8 cellular contexts compared by ENCODE assay signal in genomic region chr19:4694211-4694987, GRCh38. TPM values are rescaled to one million over a fixed set of nuclear protein-coding genes. Genes with fewer than 3 reads are reported as not detected.
DNase-seq lines count a peak whose midpoint lies in the region; ATAC-seq, FAIRE-seq and TF ChIP-seq lines count a peak whose summit lies in the region.

No MANE protein-coding gene starts in this region.

- DNase-seq in A673 (ENCODE audit: low spot score) (peak; percentile 88), bronchial epithelial cell (ENCODE audit: low read depth) (peak; percentile 99), left lobe of liver (ENCODE audit: low spot score) (peak; percentile 97), KBM-7 (no peak), KG1 (lab: John Stamatoyannopoulos, UW) (no peak)
- no peak for DNase-seq in CD4-positive, alpha-beta T cell

- TF ChIP-seq CTCF in A673 (conservative IDR thresholded peaks at IDR 0.05; ENCODE audit: low read depth, low read length): no peak
- TF ChIP-seq CTCF in KMS-11 (conservative IDR thresholded peaks at IDR 0.05; ENCODE audit: low read depth, low read length): no peak
- TF ChIP-seq CTCF in bronchial epithelial cell (IDR thresholded peaks at IDR 0.05; ENCODE audit: insufficient read depth, low read length, severe bottlenecking): no peak
- TF ChIP-seq CTCF in CD4-positive, alpha-beta T cell (IDR thresholded peaks at IDR 0.05): no peak

- intact Hi-C loops in A673 (cut with micrococcal nuclease; ENCODE audit: unreplicated experiment): no loop called here
- intact Hi-C loops in CD4-positive, alpha-beta T cell (cut with DNase I, micrococcal nuclease): no loop called here

- H3K79me2 ChIP-seq in KMS-11 (ENCODE audit: insufficient read depth, low read depth): no peaks in the 10 kb centered on the region

- FAIRE-seq in bronchial epithelial cell (lab: Jason Lieb, UNC): peak; percentile 100

- no peak overlapping the region for H3K4me3 ChIP-seq in A673 (ENCODE audit: low read depth, low read length, poor library complexity, severe bottlenecking)
- no peak overlapping the region for H3K4me3 ChIP-seq in KMS-11 (IDR thresholded peaks at IDR 0.05; ENCODE audit: insufficient read depth, low read depth, low read length)
- no peak overlapping the region for H3K4me3 ChIP-seq in bronchial epithelial cell (ENCODE audit: low read depth, low read length)

- H3K27me3 Mint-ChIP-seq in CD4-positive, alpha-beta T cell: no peaks in the 10 kb centered on the region

- ATAC-seq in left lobe of liver (peak; percentile 76), HG02642 (IDR thresholded peaks at IDR 0.05; ENCODE audit: poor library complexity, unreplicated experiment) (no peak)
- no peak for ATAC-seq in CD4-positive, alpha-beta T cell (ENCODE audit: poor library complexity)

- H3K4me2 ChIP-seq in KMS-11: peak overlapping the region; percentile 100

- in situ Hi-C loops in KBM-7 (cut with MboI; ENCODE audit: low pct_unique_long_range_greater_than_20kb, low sequenced_read_pairs): no loop called here

- no peak overlapping the region for H3K4me3 Mint-ChIP-seq in CD4-positive, alpha-beta T cell

- no peaks in the 10 kb centered on the region for H4K20me1 ChIP-seq in KMS-11 (ENCODE audit: insufficient read depth)

- CTCF ChIA-PET in A673 (lab: Charles Lee): interaction anchor here (0.6 kb wide), 1 partner anchor 107 kb away, joined by 4 read pairs; no protein-coding TSS in a partner anchor
- CTCF ChIA-PET in CD4-positive, alpha-beta T cell (lab: Charles Lee): no interaction called here

- H3K27ac ChIP-seq in A673 (ENCODE audit: low read depth, low read length, poor library complexity, severe bottlenecking): peak overlapping the region; percentile 39
- H3K27ac ChIP-seq in KMS-11: peak overlapping the region; percentile 96
- no peak overlapping the region for H3K27ac ChIP-seq in CD4-positive, alpha-beta T cell (ENCODE audit: low read depth, low read length)

- H3K9me3 Mint-ChIP-seq in CD4-positive, alpha-beta T cell: no peaks in the 10 kb centered on the region

- H3K27me3 ChIP-seq in A673 (replicated peaks; ENCODE audit: insufficient read depth, low read depth, low read length, poor library complexity) (no peaks in the 10 kb centered on the region), KMS-11 (ENCODE audit: insufficient read depth, low read depth) (no peaks in the 10 kb centered on the region), bronchial epithelial cell (ENCODE audit: control insufficient read depth, insufficient read depth, low read length) (no peaks in the 10 kb centered on the region)
- H3K27me3 ChIP-seq in CD4-positive, alpha-beta T cell (ENCODE audit: control insufficient read depth, insufficient read depth, low read length): no peaks in the 10 kb centered on the region

- peaks cover 79% of the 10 kb centered on the region for H3K36me3 Mint-ChIP-seq in CD4-positive, alpha-beta T cell (ENCODE audit: low read depth)

- peak overlapping the region; percentile 62 for H3K9ac ChIP-seq in KMS-11

- H3K4me1 ChIP-seq in A673 (ENCODE audit: insufficient read depth, low read length, poor library complexity, severe bottlenecking): no peaks in the 10 kb centered on the region
- peaks cover 57% of the 10 kb centered on the region for H3K4me1 ChIP-seq in KMS-11 (ENCODE audit: low read depth, poor library complexity, severe bottlenecking)

- no peak overlapping the region for H2AFZ ChIP-seq in KMS-11 (ENCODE audit: low read depth)

- BruUV-seq in A673 (replicated peaks; lab: Mats Ljungman, UMichigan): no TSS peak

- H3K27ac Mint-ChIP-seq in CD4-positive, alpha-beta T cell: no peak overlapping the region

- H3K4me1 Mint-ChIP-seq in CD4-positive, alpha-beta T cell (ENCODE audit: low read depth): no peaks in the 10 kb centered on the region

- H3K9me3 ChIP-seq in A673 (ENCODE audit: low read depth, low read length, poor library complexity, severe bottlenecking): no peaks in the 10 kb centered on the region
- no peaks in the 10 kb centered on the region for H3K9me3 ChIP-seq in CD4-positive, alpha-beta T cell (ENCODE audit: control insufficient read depth, low read length)

- POLR2A ChIA-PET in A673 (lab: Charles Lee; ENCODE audit: low non-redundant PET): no interaction called here
- POLR2A ChIA-PET in CD4-positive, alpha-beta T cell (lab: Charles Lee): no interaction called here

- peaks cover 38% of the 10 kb centered on the region for H3K36me3 ChIP-seq in A673 (ENCODE audit: insufficient read depth, low read length, poor library complexity, severe bottlenecking)
- H3K36me3 ChIP-seq in KMS-11 (ENCODE audit: insufficient read depth): no peaks in the 10 kb centered on the region
- H3K36me3 ChIP-seq in bronchial epithelial cell (ENCODE audit: control insufficient read depth, insufficient read depth, low read length): peaks cover 57% of the 10 kb centered on the region

RNA-seq across cellular contexts. Expression of gene MYDGF, which starts 24.3 kb away (rescaled TPM):
- total RNA-seq in A673 (2021): 128 TPM in 2 replicates
- total RNA-seq in bronchial epithelial cell: 314 and 353 TPM in 2 replicates
- total RNA-seq in left lobe of liver: 85.4 TPM
- 10 to 100 TPM; 22.0 to 23.0 TPM for total RNA-seq in CD4-positive, alpha-beta T cell

RNA-seq across cellular contexts. Expression of gene DPP9, which starts 29.2 kb away (rescaled TPM):
- total RNA-seq in A673 (2021): 60.2 and 65.7 TPM in 2 replicates
- 34.0 and 36.7 TPM in 2 replicates for total RNA-seq in bronchial epithelial cell
- 61.3 TPM for total RNA-seq in left lobe of liver
- total RNA-seq in CD4-positive, alpha-beta T cell: 10 to 100 TPM; 67.9 to 72.8 TPM

RNA-seq across cellular contexts. Expression of gene TNFAIP8L1, which starts 55.1 kb away (rescaled TPM):
- total RNA-seq in A673 (2021): 24.7 and 25.4 TPM in 2 replicates
- 0.51 and 0.53 TPM in 2 replicates for total RNA-seq in bronchial epithelial cell
- 24.5 TPM for total RNA-seq in left lobe of liver
- 1 to 10 TPM; 4.4 to 5.1 TPM for total RNA-seq in CD4-positive, alpha-beta T cell

Comparison
In these comparisons a context has a peak if more than half of its experiments do, and no peak if none do; other contexts are left out.
1. DNase-seq: peak in A673 (single experiment), bronchial epithelial cell (single experiment) and left lobe of liver (single experiment); none in KBM-7 (single experiment), CD4-positive, alpha-beta T cell (0 of 10) and KG1 (single experiment).